ENCODE assay signal across 1 cellular context in the genomic region with DNA sequence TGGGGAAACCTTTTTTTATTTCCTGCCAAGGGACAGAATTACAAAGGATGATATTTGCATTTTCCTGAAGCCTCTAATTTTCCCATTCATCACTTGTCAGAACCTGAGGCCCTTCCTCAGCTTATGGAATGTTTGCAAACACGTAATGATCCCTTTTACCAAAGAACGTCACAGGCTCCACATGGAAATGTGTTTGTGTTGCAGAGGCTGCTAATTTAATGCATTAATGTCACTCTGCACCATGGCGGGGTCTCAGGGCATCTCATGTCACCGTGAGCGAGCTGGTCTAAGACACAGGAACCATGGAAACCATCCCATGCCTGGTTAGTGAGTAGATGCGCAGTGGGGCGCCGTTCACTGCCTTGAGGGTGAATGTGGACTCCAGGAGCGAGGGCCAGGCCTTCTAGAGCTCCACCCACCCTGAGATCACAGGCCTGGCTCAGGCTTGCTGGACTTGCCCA.
TF ChIP-seq lines count a peak whose summit lies in the region.

No MANE protein-coding gene starts in this region.

TF ChIP-seq in HepG2, 621 proteins besides CTCF, POLR2A, EP300 and RAD21:
- TF ChIP-seq ZNF367 (CRISPR knock-in tag; IDR thresholded peaks at IDR 0.05; ENCODE audit: borderline replicate concordance) = no peak
- TF ChIP-seq ZNF7 (CRISPR knock-in tag; IDR thresholded peaks at IDR 0.05) = no peak
- TF ChIP-seq, protein P1, sequence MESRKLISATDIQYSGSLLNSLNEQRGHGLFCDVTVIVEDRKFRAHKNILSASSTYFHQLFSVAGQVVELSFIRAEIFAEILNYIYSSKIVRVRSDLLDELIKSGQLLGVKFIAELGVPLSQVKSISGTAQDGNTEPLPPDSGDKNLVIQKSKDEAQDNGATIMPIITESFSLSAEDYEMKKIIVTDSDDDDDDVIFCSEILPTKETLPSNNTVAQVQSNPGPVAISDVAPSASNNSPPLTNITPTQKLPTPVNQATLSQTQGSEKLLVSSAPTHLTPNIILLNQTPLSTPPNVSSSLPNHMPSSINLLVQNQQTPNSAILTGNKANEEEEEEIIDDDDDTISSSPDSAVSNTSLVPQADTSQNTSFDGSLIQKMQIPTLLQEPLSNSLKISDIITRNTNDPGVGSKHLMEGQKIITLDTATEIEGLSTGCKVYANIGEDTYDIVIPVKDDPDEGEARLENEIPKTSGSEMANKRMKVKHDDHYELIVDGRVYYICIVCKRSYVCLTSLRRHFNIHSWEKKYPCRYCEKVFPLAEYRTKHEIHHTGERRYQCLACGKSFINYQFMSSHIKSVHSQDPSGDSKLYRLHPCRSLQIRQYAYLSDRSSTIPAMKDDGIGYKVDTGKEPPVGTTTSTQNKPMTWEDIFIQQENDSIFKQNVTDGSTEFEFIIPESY (CRISPR knock-in tag; IDR thresholded peaks at IDR 0.05) = 0 out of 2 replicates have a peak, but pooled peaks have one; percentile 27
- TF ChIP-seq TEAD3 (CRISPR knock-in tag; optimal IDR thresholded peaks at IDR 0.05; ENCODE audit: borderline replicate concordance) = peak; percentile 23
- TF ChIP-seq MATR3 (CRISPR knock-in tag; IDR thresholded peaks at IDR 0.05) = no peak
